8 cellular contexts compared by ENCODE assay signal in the genomic region with DNA sequence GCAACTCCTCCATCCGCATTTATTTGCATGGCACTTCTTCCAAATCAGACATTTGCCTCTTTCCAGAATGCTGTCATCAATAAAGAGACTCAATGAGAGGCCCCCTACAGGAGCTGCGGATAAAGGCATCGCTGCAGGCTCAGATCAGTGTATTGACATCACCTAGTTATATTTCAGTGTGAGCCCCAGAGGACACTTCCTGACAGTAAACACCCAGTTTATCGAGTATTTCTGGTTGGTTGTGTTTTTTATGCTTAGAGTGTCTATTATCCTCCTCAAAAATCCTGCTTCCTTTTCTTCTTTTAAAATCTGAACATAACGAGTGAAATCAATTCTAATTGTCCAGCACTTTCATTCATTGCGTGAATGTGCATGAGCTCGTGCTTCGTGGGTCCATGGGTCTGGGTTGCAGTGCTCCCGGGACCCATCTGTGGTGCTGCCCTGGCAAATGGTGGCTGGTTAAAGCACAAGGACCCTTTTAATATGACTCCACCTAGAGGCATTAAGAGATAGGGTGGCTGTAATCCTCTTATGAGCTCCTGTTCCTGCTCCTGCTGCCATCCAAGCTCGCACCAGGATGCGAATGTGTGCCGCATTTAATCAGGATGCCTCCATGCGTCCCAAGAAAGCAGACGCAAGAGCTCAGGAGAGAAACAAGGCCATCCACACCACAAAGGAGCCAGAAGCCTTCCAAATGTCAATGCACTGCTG. TPM values are rescaled to one million over a fixed set of nuclear protein-coding genes. Genes with fewer than 3 reads are reported as not detected.
A peak's percentile ranks its signal among the peaks of the same experiment; 100 is the strongest.
DNase-seq lines count a peak whose midpoint lies in the region; ATAC-seq and TF ChIP-seq lines count a peak whose summit lies in the region.

No MANE protein-coding gene starts in this region.

- no peak for TF ChIP-seq EP300 in esophagus muscularis mucosa (IDR thresholded peaks at IDR 0.05)

- H3K27me3 Mint-ChIP-seq in activated CD4-positive, alpha-beta memory T cell treated with anti-CD3 and anti-CD28 coated beads for 36 hours: peaks cover 7% of the 10 kb centered on the region
- peaks cover 2% of the 10 kb centered on the region for H3K27me3 Mint-ChIP-seq in activated CD4-positive, alpha-beta memory T cell treated with anti-CD3 and anti-CD28 coated beads, Interleukin-2, amount 10 ng/mL, durations not matched to agents 7 days and 5 days
- peaks cover 2 to 13% (median 3%) of the 10 kb centered on the region in 5 donors for H3K27me3 Mint-ChIP-seq in naive thymus-derived CD8-positive, alpha-beta T cell

- intact Hi-C loops in activated CD4-positive, alpha-beta memory T cell treated with anti-CD3 and anti-CD28 coated beads for 36 hours (cut with micrococcal nuclease): no loop called here
- intact Hi-C loops in esophagus muscularis mucosa (cut with DNase I): no loop called here

- TF ChIP-seq CTCF in esophagus muscularis mucosa (IDR thresholded peaks at IDR 0.05): peak in 1 of 3 experiments; percentile 13
- peak in 1 of 6 experiments; percentile 10 for TF ChIP-seq CTCF in Peyer's patch (IDR thresholded peaks at IDR 0.05)

- CTCF ChIA-PET in activated CD4-positive, alpha-beta memory T cell treated with anti-CD3 and anti-CD28 coated beads for 36 hours (lab: Charles Lee): interaction anchor here (1.7 kb wide), 1 partner anchor 60 kb away, joined by 3 read pairs; no protein-coding TSS in a partner anchor
- CTCF ChIA-PET in activated CD4-positive, alpha-beta memory T cell treated with anti-CD3 and anti-CD28 coated beads, Interleukin-2, amount 10 ng/mL, durations not matched to agents 7 days and 5 days (lab: Charles Lee): interaction anchor here (1.2 kb wide), 1 partner anchor 45 kb away, joined by 3 read pairs; no protein-coding TSS in a partner anchor

- H3K27ac ChIP-seq in esophagus muscularis mucosa (replicated peaks in 1 of 4) (peak overlapping the region; percentile 87 to 98 (median 93)), substantia nigra (ENCODE audit: low read depth, low read length, poor library complexity, severe bottlenecking) (peak overlapping the region; percentile 2), Peyer's patch (peak overlapping the region in 1 of 4 donors; percentile 18)

- H3K27me3 ChIP-seq in esophagus muscularis mucosa: no peaks in the 10 kb centered on the region
- H3K27me3 ChIP-seq in Peyer's patch: no peaks in the 10 kb centered on the region

- peaks cover 6 to 63% (median 41%) of the 10 kb centered on the region in 4 donors for H3K36me3 ChIP-seq in esophagus muscularis mucosa
- peaks cover 0 to 11% (median 0%) of the 10 kb centered on the region in 3 donors for H3K36me3 ChIP-seq in Peyer's patch

- no peak overlapping the region for H3K27ac Mint-ChIP-seq in activated CD4-positive, alpha-beta memory T cell treated with anti-CD3 and anti-CD28 coated beads for 36 hours
- no peak overlapping the region for H3K27ac Mint-ChIP-seq in activated CD4-positive, alpha-beta memory T cell treated with anti-CD3 and anti-CD28 coated beads, Interleukin-2, amount 10 ng/mL, durations not matched to agents 7 days and 5 days
- H3K27ac Mint-ChIP-seq in naive thymus-derived CD8-positive, alpha-beta T cell: no peak overlapping the region

- TF ChIP-seq POLR2A in esophagus muscularis mucosa (IDR thresholded peaks at IDR 0.05; ENCODE audit: low read depth) (no peak), Peyer's patch (IDR thresholded peaks at IDR 0.05) (no peak)

- H3K9me3 Mint-ChIP-seq in activated CD4-positive, alpha-beta memory T cell treated with anti-CD3 and anti-CD28 coated beads for 36 hours: no peaks in the 10 kb centered on the region
- H3K9me3 Mint-ChIP-seq in activated CD4-positive, alpha-beta memory T cell treated with anti-CD3 and anti-CD28 coated beads, Interleukin-2, amount 10 ng/mL, durations not matched to agents 7 days and 5 days: no peaks in the 10 kb centered on the region
- no peaks in the 10 kb centered on the region for H3K9me3 Mint-ChIP-seq in naive thymus-derived CD8-positive, alpha-beta T cell

- H3K4me3 Mint-ChIP-seq in activated CD4-positive, alpha-beta memory T cell treated with anti-CD3 and anti-CD28 coated beads for 36 hours: no peak overlapping the region
- no peak overlapping the region for H3K4me3 Mint-ChIP-seq in activated CD4-positive, alpha-beta memory T cell treated with anti-CD3 and anti-CD28 coated beads, Interleukin-2, amount 10 ng/mL, durations not matched to agents 7 days and 5 days
- no peak overlapping the region for H3K4me3 Mint-ChIP-seq in naive thymus-derived CD8-positive, alpha-beta T cell

- no peaks in the 10 kb centered on the region for H3K4me1 Mint-ChIP-seq in activated CD4-positive, alpha-beta memory T cell treated with anti-CD3 and anti-CD28 coated beads for 36 hours (ENCODE audit: low read depth)
- no peaks in the 10 kb centered on the region for H3K4me1 Mint-ChIP-seq in activated CD4-positive, alpha-beta memory T cell treated with anti-CD3 and anti-CD28 coated beads, Interleukin-2, amount 10 ng/mL, durations not matched to agents 7 days and 5 days
- peaks cover 0 to 2% (median under 1%) of the 10 kb centered on the region in 4 donors for H3K4me1 Mint-ChIP-seq in naive thymus-derived CD8-positive, alpha-beta T cell

- H3K4me3 ChIP-seq in esophagus muscularis mucosa (no peak overlapping the region), Peyer's patch (no peak overlapping the region)

- no peaks in the 10 kb centered on the region for H3K9me3 ChIP-seq in esophagus muscularis mucosa
- no peaks in the 10 kb centered on the region for H3K9me3 ChIP-seq in Peyer's patch

- 72% methylated on average over 14 of the region's 14 CpGs for WGBS in esophagus muscularis mucosa

- peaks cover 5 to 100% (median 100%) of the 10 kb centered on the region in 4 donors for H3K4me1 ChIP-seq in esophagus muscularis mucosa
- peaks cover 0 to 10% (median 0%) of the 10 kb centered on the region in 4 donors for H3K4me1 ChIP-seq in Peyer's patch

- POLR2A ChIA-PET in activated CD4-positive, alpha-beta memory T cell treated with anti-CD3 and anti-CD28 coated beads for 36 hours (lab: Charles Lee): no interaction called here
- POLR2A ChIA-PET in activated CD4-positive, alpha-beta memory T cell treated with anti-CD3 and anti-CD28 coated beads, Interleukin-2, amount 10 ng/mL, durations not matched to agents 7 days and 5 days (lab: Charles Lee): no interaction called here
- POLR2A ChIA-PET in naive thymus-derived CD8-positive, alpha-beta T cell (lab: Charles Lee): no interaction called here

- no peaks in the 10 kb centered on the region for H3K36me3 Mint-ChIP-seq in activated CD4-positive, alpha-beta memory T cell treated with anti-CD3 and anti-CD28 coated beads for 36 hours
- H3K36me3 Mint-ChIP-seq in activated CD4-positive, alpha-beta memory T cell treated with anti-CD3 and anti-CD28 coated beads, Interleukin-2, amount 10 ng/mL, durations not matched to agents 7 days and 5 days (ENCODE audit: low read depth): no peaks in the 10 kb centered on the region
- H3K36me3 Mint-ChIP-seq in naive thymus-derived CD8-positive, alpha-beta T cell: no peaks in the 10 kb centered on the region

- no peak for ATAC-seq in naive thymus-derived CD8-positive, alpha-beta T cell

- DNase-seq in activated CD4-positive, alpha-beta memory T cell treated with anti-CD3 and anti-CD28 coated beads for 36 hours: peak; percentile 16
- no peak for DNase-seq in activated CD4-positive, alpha-beta memory T cell treated with anti-CD3 and anti-CD28 coated beads, Interleukin-2, amount 10 ng/mL, durations not matched to agents 7 days and 5 days
- DNase-seq in NCI-H1694 (lab: John Stamatoyannopoulos, UW): peak; percentile 49
- no peak for DNase-seq in esophagus muscularis mucosa (ENCODE audit: extremely low spot score)
- peak in 11 of 49 donors; percentile 12 to 58 (median 36) for DNase-seq in substantia nigra (lab: John Stamatoyannopoulos, UW)
- DNase-seq in naive thymus-derived CD8-positive, alpha-beta T cell: no peak
- no peak for DNase-seq in AG08396 (ENCODE audit: low spot score)
- DNase-seq in Peyer's patch: no peak

RNA-seq across cellular contexts. Expression of a gene that starts 38.9 kb away (rescaled TPM):
- 1 to 10 TPM; 1.9 to 2.6 TPM for total RNA-seq in activated CD4-positive, alpha-beta memory T cell treated with anti-CD3 and anti-CD28 coated beads for 36 hours
- total RNA-seq in activated CD4-positive, alpha-beta memory T cell treated with anti-CD3 and anti-CD28 coated beads, Interleukin-2, amount 10 ng/mL, durations not matched to agents 7 days and 5 days: 1 to 10 TPM; 1.4 to 2.3 TPM
- 100 to 1,000 TPM; 195 to 440 (median 314) TPM for total RNA-seq in esophagus muscularis mucosa
- total RNA-seq in naive thymus-derived CD8-positive, alpha-beta T cell: 1 to 10 TPM in 1 of 2 experiments, under 1 TPM in 1; 0.82 to 1.1 TPM
- polyA plus RNA-seq in naive thymus-derived CD8-positive, alpha-beta T cell: not detected
- total RNA-seq in Peyer's patch: 10 to 100 TPM in 3 of 4 donors, 1 to 10 TPM in 1; 4.9 to 22.4 (median 14.5) TPM

Comparison
In these comparisons a context has a peak if more than half of its experiments do, and no peak if none do; other contexts are left out.
1. DNase-seq: peak in activated CD4-positive, alpha-beta memory T cell treated with anti-CD3 and anti-CD28 coated beads for 36 hours (single experiment) and NCI-H1694 (single experiment); none in activated CD4-positive, alpha-beta memory T cell treated with anti-CD3 and anti-CD28 coated beads, Interleukin-2, amount 10 ng/mL, durations not matched to agents 7 days and 5 days (single experiment), esophagus muscularis mucosa (single experiment), naive thymus-derived CD8-positive, alpha-beta T cell (0 of 10), AG08396 (single experiment) and Peyer's patch (0 of 3).
2. RNA of a gene that starts 38.9 kb away (total RNA-seq): 195 to 440 TPM in esophagus muscularis mucosa; 4.9 to 22.4 TPM in Peyer's patch, 1.9 to 2.6 TPM in activated CD4-positive, alpha-beta memory T cell treated with anti-CD3 and anti-CD28 coated beads for 36 hours, 1.4 to 2.3 TPM in activated CD4-positive, alpha-beta memory T cell treated with anti-CD3 and anti-CD28 coated beads, Interleukin-2, amount 10 ng/mL, durations not matched to agents 7 days and 5 days and 0.82 to 1.1 TPM in naive thymus-derived CD8-positive, alpha-beta T cell; every median in the first group is over 4 times any median in the second.